ENCODE assay signal across 1 cellular context in genomic region chr4:42632653-42633382, GRCh38.
TF ChIP-seq lines count a peak whose summit lies in the region.

No MANE protein-coding gene starts in this region.

TF ChIP-seq in WTC11, 78 proteins besides CTCF, POLR2A, EP300 and RAD21 (continued from another document):
- no peak for TF ChIP-seq ZNF425 (CRISPR knock-in tag; conservative IDR thresholded peaks at IDR 0.05)
- TF ChIP-seq ARID4B (CRISPR knock-in tag; IDR thresholded peaks at IDR 0.05; ENCODE audit: borderline replicate concordance) = no peak
- TF ChIP-seq ZNF219 (CRISPR knock-in tag; IDR thresholded peaks at IDR 0.05; ENCODE audit: borderline replicate concordance) = no peak
- TF ChIP-seq SMAD3 (CRISPR knock-in tag; IDR thresholded peaks at IDR 0.05; ENCODE audit: borderline replicate concordance) = no peak
- no peak for TF ChIP-seq PRRX2 (CRISPR knock-in tag; IDR thresholded peaks at IDR 0.05)
- no peak for TF ChIP-seq FOXP1 (CRISPR knock-in tag; IDR thresholded peaks at IDR 0.05; ENCODE audit: borderline replicate concordance)
